8 cellular contexts compared by ENCODE assay signal in genomic region chr17:41308251-41308917, GRCh38. TPM values are rescaled to one million over a fixed set of nuclear protein-coding genes. Genes with fewer than 3 reads are reported as not detected.
DNase-seq lines count a peak whose midpoint lies in the region; ATAC-seq and TF ChIP-seq lines count a peak whose summit lies in the region.

No MANE protein-coding gene starts in this region.

- H3K4me3 ChIP-seq in CD8-positive, alpha-beta T cell (ENCODE audit: low read depth, low read length), result peak overlapping the region; percentile 25
- peak overlapping the region; percentile 45 for H3K4me3 ChIP-seq in MM.1S (ENCODE audit: low read length)

- H3K4me1 ChIP-seq in CD8-positive, alpha-beta T cell (ENCODE audit: insufficient read depth, low read length), result peaks cover 48% of the 10 kb centered on the region
- peaks cover 16% of the 10 kb centered on the region for H3K4me1 ChIP-seq in MM.1S (ENCODE audit: low read length)

- no peaks in the 10 kb centered on the region for H3K9me3 ChIP-seq in CD8-positive, alpha-beta T cell (ENCODE audit: low read length)
- H3K9me3 ChIP-seq in MM.1S (replicated peaks; ENCODE audit: insufficient read depth, low read length), result no peaks in the 10 kb centered on the region

- no peaks in the 10 kb centered on the region for H3K79me2 ChIP-seq in MM.1S (ENCODE audit: low read length)

- DNase-seq in CD8-positive, alpha-beta T cell, result peak; percentile 75 to 95 (median 78)
- DNase-seq in MM.1S (peak; percentile 96), Right ventricle myocardium superior (peak; percentile 67), 8988T (no peak), NCI-H128 (lab: John Stamatoyannopoulos, UW; ENCODE audit: unreplicated experiment) (no peak)
- DNase-seq in activated CD8-positive, alpha-beta memory T cell treated with anti-CD3 and anti-CD28 coated beads for 1 hour (ENCODE audit: extremely low read depth in 1 of 2, low read depth in 1 of 2), result peak; percentile 51 to 52
- DNase-seq in stimulated activated CD4-positive, alpha-beta T cell treated with anti-CD3 and anti-CD28 coated beads, Interleukin-4, amount 100 ng/mL, for 24 hours, result peak; percentile 54

- TF ChIP-seq CTCF in CD8-positive, alpha-beta T cell (IDR thresholded peaks at IDR 0.05), result no peak
- TF ChIP-seq CTCF in MM.1S (IDR thresholded peaks at IDR 0.05; ENCODE audit: low read length), result no peak

- CTCF ChIA-PET in CD8-positive, alpha-beta T cell (lab: Charles Lee), result interaction anchor here (0.8 to 3.7 kb wide), 11 partner anchors 10 to 355 kb away, joined by 3 to 43 read pairs (median 3); no protein-coding TSS in a partner anchor

- no peaks in the 10 kb centered on the region for H3K9me2 ChIP-seq in MM.1S (replicated peaks; ENCODE audit: insufficient read depth, low read length)

- POLR2A ChIA-PET in CD8-positive, alpha-beta T cell (lab: Charles Lee), result interaction anchor here (0.7 to 2.8 kb wide), 16 partner anchors 14 to 693 kb away, joined by 3 to 20 read pairs (median 4); partner anchors contain the start of gene EIF1

- peak overlapping the region; percentile 79 for H3K27ac ChIP-seq in CD8-positive, alpha-beta T cell (ENCODE audit: low read depth, low read length)
- peak overlapping the region; percentile 93 for H3K27ac ChIP-seq in MM.1S (ENCODE audit: low read length)

- no peaks in the 10 kb centered on the region for H3K36me3 Mint-ChIP-seq in CD8-positive, alpha-beta T cell

- H3K4me1 Mint-ChIP-seq in CD8-positive, alpha-beta T cell (ENCODE audit: low read depth), result peaks cover 62% of the 10 kb centered on the region

- peak overlapping the region; percentile 94 for H3K4me2 ChIP-seq in MM.1S (ENCODE audit: low read depth, low read length)

- no peaks in the 10 kb centered on the region for H3K27me3 ChIP-seq in CD8-positive, alpha-beta T cell (ENCODE audit: insufficient read depth, low read length)
- no peaks in the 10 kb centered on the region for H3K27me3 ChIP-seq in MM.1S (replicated peaks; ENCODE audit: insufficient read depth, low read length)

- H3F3A ChIP-seq in MM.1S (ENCODE audit: insufficient read depth, low read length), result peaks cover 17% of the 10 kb centered on the region

- ATAC-seq in CD8-positive, alpha-beta T cell, result peak; percentile 82
- ATAC-seq in Right ventricle myocardium superior (ENCODE audit: poor library complexity), result peak; percentile 95
- no peak for ATAC-seq in GM21717 (IDR thresholded peaks at IDR 0.05; ENCODE audit: unreplicated experiment)

- peak overlapping the region; percentile 98 for H3K27ac Mint-ChIP-seq in CD8-positive, alpha-beta T cell

- no peaks in the 10 kb centered on the region for H4K20me1 ChIP-seq in MM.1S (ENCODE audit: insufficient read depth, low read length)

- intact Hi-C loops in CD8-positive, alpha-beta T cell (cut with DNase I, micrococcal nuclease), result loop anchor here (1.0 to 10.0 kb wide), 6 partner anchors 14 to 741 kb away; partner anchors contain the start of gene CCR7 (in 1 of the 2)
- intact Hi-C loops in Right ventricle myocardium superior (cut with DNase I), result no loop called here

- H3K36me3 ChIP-seq in CD8-positive, alpha-beta T cell (ENCODE audit: insufficient read depth, low read length), result no peaks in the 10 kb centered on the region
- H3K36me3 ChIP-seq in MM.1S (replicated peaks; ENCODE audit: insufficient read depth, low read length), result no peaks in the 10 kb centered on the region

- H3K9me3 Mint-ChIP-seq in CD8-positive, alpha-beta T cell, result no peaks in the 10 kb centered on the region

- H3K9ac ChIP-seq in MM.1S (ENCODE audit: low read length), result peak overlapping the region; percentile 64

- peak overlapping the region; percentile 86 for H2AFZ ChIP-seq in MM.1S (ENCODE audit: low read length)

- H3K27me3 Mint-ChIP-seq in CD8-positive, alpha-beta T cell (ENCODE audit: low read depth), result no peaks in the 10 kb centered on the region

- H3K4me3 Mint-ChIP-seq in CD8-positive, alpha-beta T cell, result peak overlapping the region; percentile 56

RNA-seq across cellular contexts. Expression of gene KRTAP16-1, which starts 0.7 kb away (rescaled TPM):
- total RNA-seq in CD8-positive, alpha-beta T cell, result 1 to 10 TPM in 1 of 2 experiments, under 1 TPM in 1; 1.00 to 1.1 TPM
- total RNA-seq in Right ventricle myocardium superior, result not detected

RNA-seq across cellular contexts. Expression of gene KRTAP29-1, which starts 5.7 kb away (rescaled TPM):
- not detected for total RNA-seq in CD8-positive, alpha-beta T cell
- not detected for total RNA-seq in Right ventricle myocardium superior

RNA-seq across cellular contexts. Expression of gene KRTAP17-1, which starts 7.1 kb away (rescaled TPM):
- not detected for total RNA-seq in CD8-positive, alpha-beta T cell
- total RNA-seq in Right ventricle myocardium superior, result not detected

RNA-seq across cellular contexts. Expression of gene KRTAP9-7, which starts 32.9 kb away (rescaled TPM):
- total RNA-seq in CD8-positive, alpha-beta T cell, result not detected
- total RNA-seq in Right ventricle myocardium superior, result not detected

RNA-seq across cellular contexts. Expression of gene KRT33A, which starts 42.2 kb away (rescaled TPM):
- not detected for total RNA-seq in CD8-positive, alpha-beta T cell
- total RNA-seq in Right ventricle myocardium superior, result not detected

Comparison
In these comparisons a context has a peak if more than half of its experiments do, and no peak if none do; other contexts are left out.
1. DNase-seq: peak in CD8-positive, alpha-beta T cell (7 of 7), MM.1S (single experiment), activated CD8-positive, alpha-beta memory T cell treated with anti-CD3 and anti-CD28 coated beads for 1 hour (2 of 2), Right ventricle myocardium superior (single experiment) and stimulated activated CD4-positive, alpha-beta T cell treated with anti-CD3 and anti-CD28 coated beads, Interleukin-4, amount 100 ng/mL, for 24 hours (single experiment); none in 8988T (single experiment) and NCI-H128 (single experiment).